Comparison of ENCODE assay signal across 26 cellular contexts in the genomic region with DNA sequence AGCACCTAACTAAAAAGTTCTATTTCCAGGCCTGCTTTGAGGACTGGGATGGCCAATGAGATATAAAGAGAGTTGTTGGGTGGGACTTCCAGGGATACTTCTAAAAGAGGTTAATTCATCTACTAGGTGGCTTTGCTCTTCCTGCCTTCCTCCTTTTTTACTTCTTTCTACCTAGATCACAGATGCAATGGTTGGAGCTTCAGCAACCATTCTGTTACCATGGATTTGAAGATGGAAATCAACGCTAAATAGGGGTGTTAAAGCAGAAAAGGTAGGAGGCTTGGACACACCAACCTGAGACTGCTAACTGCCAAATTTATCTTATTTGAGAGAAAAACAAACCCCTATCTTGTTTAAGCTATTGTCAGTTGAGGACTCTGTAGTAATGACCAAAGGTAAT.
"Had no signal": no experiment of that assay in that cellular context is flagged by ENCODE, and none has a peak within 500 bp of the region (broad histone marks: within the 10 kb centered on the region; RNA-seq: fewer than 3 reads in every experiment).

No MANE protein-coding gene starts in this region.

- DNase-seq: activated CD4-positive, alpha-beta T cell treated with anti-CD3 and anti-CD28 coated beads for 4 hours; activated CD8-positive, alpha-beta memory T cell treated with anti-CD3 and anti-CD28 coated beads, Interleukin-2, amount 50 U/mL, for 4 hours; activated CD8-positive, alpha-beta T cell treated with anti-CD3 and anti-CD28 coated beads for 36 hours; activated gamma-delta T cell treated with Interleukin-2 at 50 U/mL for 16 hours; activated naive CD4-positive, alpha-beta T cell treated with anti-CD3 and anti-CD28 coated beads, Interleukin-2, amount 10 ng/mL, durations not matched to agents 7 days and 5 days; activated naive CD8-positive, alpha-beta T cell treated with anti-CD3 and anti-CD28 coated beads for 36 hours; activated T-cell treated with anti-CD3 and anti-CD28 coated beads, Interleukin-2, amount 50 U/mL, for 72 hours; MG63; NCI-H1105; NCI-H1436; NCI-H1694 treated with DMSO at 0.1 percent for 48 hours; NCI-H2029 treated with DMSO at 0.1 percent for 48 hours; NCI-H510A treated with DMSO at 0.1 percent for 48 hours; NCI-H69; NK-92 treated with Interleukin-12 subunit alpha and Interleukin-12 subunit beta, amount 100 ng/mL, for 24 hours; OCI-M1; RPMI8226; T-cell; T-helper 2 cell; T1000; WERI-Rb-1 had no signal

- H3K27me3 Mint-ChIP-seq: activated CD8-positive, alpha-beta T cell treated with anti-CD3 and anti-CD28 coated beads for 36 hours; activated naive CD8-positive, alpha-beta T cell treated with anti-CD3 and anti-CD28 coated beads for 36 hours had no signal

- H3K27ac Mint-ChIP-seq: activated CD8-positive, alpha-beta T cell treated with anti-CD3 and anti-CD28 coated beads for 36 hours; activated naive CD4-positive, alpha-beta T cell treated with anti-CD3 and anti-CD28 coated beads, Interleukin-2, amount 10 ng/mL, durations not matched to agents 7 days and 5 days; activated naive CD8-positive, alpha-beta T cell treated with anti-CD3 and anti-CD28 coated beads for 36 hours; activated T-cell treated with anti-CD3 and anti-CD28 coated beads, Interleukin-2, amount 50 U/mL, for 72 hours; activated T-helper 2 cell treated with anti-CD3 and anti-CD28 coated beads, Interferon-gamma antibody, Interleukin-2, Interleukin-4, amounts not matched to agents 10 μg/mL and 5 μg/mL and 100 μg/mL, durations not matched to agents 14 hours and 24 hours and 36 hours; T-cell had no signal

- H3K4me3 ChIP-seq: MG63, SK-N-MC had no signal

- H3K4me3 Mint-ChIP-seq: activated CD8-positive, alpha-beta T cell treated with anti-CD3 and anti-CD28 coated beads for 36 hours; activated naive CD4-positive, alpha-beta T cell treated with anti-CD3 and anti-CD28 coated beads, Interleukin-2, amount 10 ng/mL, durations not matched to agents 7 days and 5 days; activated naive CD8-positive, alpha-beta T cell treated with anti-CD3 and anti-CD28 coated beads for 36 hours; activated T-cell treated with anti-CD3 and anti-CD28 coated beads, Interleukin-2, amount 50 U/mL, for 72 hours; T-cell had no signal

- H3K36me3 ChIP-seq: MG63, WERI-Rb-1 had no signal

- H3K9me3 ChIP-seq: MG63 had no signal

- H3K27ac ChIP-seq: SK-N-MC, WERI-Rb-1 had no signal

- H3K9me3 Mint-ChIP-seq: activated CD8-positive, alpha-beta T cell treated with anti-CD3 and anti-CD28 coated beads for 36 hours; activated naive CD4-positive, alpha-beta T cell treated with anti-CD3 and anti-CD28 coated beads, Interleukin-2, amount 10 ng/mL, durations not matched to agents 7 days and 5 days; activated naive CD8-positive, alpha-beta T cell treated with anti-CD3 and anti-CD28 coated beads for 36 hours; activated T-cell treated with anti-CD3 and anti-CD28 coated beads, Interleukin-2, amount 50 U/mL, for 72 hours; activated T-helper 2 cell treated with anti-CD3 and anti-CD28 coated beads, Interferon-gamma antibody, Interleukin-2, Interleukin-4, amounts not matched to agents 10 μg/mL and 5 μg/mL and 100 μg/mL, durations not matched to agents 14 hours and 24 hours and 36 hours had no signal

- H3K27me3 ChIP-seq: MG63 had no signal

- H3K36me3 Mint-ChIP-seq: activated naive CD8-positive, alpha-beta T cell treated with anti-CD3 and anti-CD28 coated beads for 36 hours; T-cell had no signal

- ATAC-seq: activated CD4-positive, CD25-positive, alpha-beta regulatory T cell treated with anti-CD3 and anti-CD28 coated beads, Interleukin-2, amount 50 U/mL, for 24 hours; activated CD8-positive, alpha-beta T cell treated with anti-CD3 and anti-CD28 coated beads for 36 hours; activated T-cell treated with anti-CD3 and anti-CD28 coated beads, Interleukin-2, amount 50 U/mL, for 72 hours; Panc1; Right ventricle myocardium inferior; T-cell had no signal
